ENCODE assay signal across 8 cellular contexts in genomic region chr20:52365688-52366087, GRCh38.
"Had no signal": no experiment of that assay in that cellular context is flagged by ENCODE, and none has a peak within 500 bp of the region (broad histone marks: within the 10 kb centered on the region; RNA-seq: fewer than 3 reads in every experiment).

No MANE protein-coding gene starts in this region.

- H3K27ac ChIP-seq: HL-60 had no signal

- H3K36me3 Mint-ChIP-seq: IgD-negative memory B cell had no signal

- DNase-seq: H9, HCEC 1CT, KG1 had no signal

- H3K4me1 Mint-ChIP-seq: GM23338, H9, IgD-negative memory B cell had no signal

- H3K4me3 ChIP-seq: GM23338 had no signal

- ATAC-seq: GM23338 had no signal

- H2AFZ ChIP-seq: GM23338 had no signal

- H3K4me2 ChIP-seq: GM23338 had no signal

- H3K9me3 Mint-ChIP-seq: GM23338, H9 had no signal

- H3K27ac Mint-ChIP-seq: GM23338, H9, IgD-negative memory B cell had no signal

- H3K4me3 Mint-ChIP-seq: GM23338, H9, IgD-negative memory B cell had no signal

- FAIRE-seq: H1, H54 had no signal
